Comparison of ENCODE assay signal across 1 cellular context in genomic region chr9:35079426-35080341, GRCh38.
TF ChIP-seq lines count a peak whose summit lies in the region.

TSS of gene FANCG (minus strand) at chr9:35079942. CDS start at chr9:35079524, 418 bp downstream.

TF ChIP-seq in HepG2, 621 proteins besides CTCF, POLR2A, EP300 and RAD21 (continued from another document and continues in another):
- TF ChIP-seq PBX2 (CRISPR knock-in tag; IDR thresholded peaks at IDR 0.05) (no peak), ZNF841 (CRISPR knock-in tag; IDR thresholded peaks at IDR 0.05; ENCODE audit: borderline replicate concordance) (no peak), IRF9 (CRISPR knock-in tag; IDR thresholded peaks at IDR 0.05; ENCODE audit: borderline replicate concordance) (peak; percentile 53; the same call in 1 of the 2 replicates), ZBTB21 (CRISPR knock-in tag; IDR thresholded peaks at IDR 0.05) (no peak), ZNF572 (CRISPR knock-in tag; IDR thresholded peaks at IDR 0.05) (peak; percentile 62; the same call in 1 of the 2 replicates), ZNF614 (CRISPR knock-in tag; IDR thresholded peaks at IDR 0.05; ENCODE audit: borderline replicate concordance) (no peak), PATZ1 (CRISPR knock-in tag; IDR thresholded peaks at IDR 0.05) (no peak), ARID4A (CRISPR knock-in tag; IDR thresholded peaks at IDR 0.05; ENCODE audit: borderline replicate concordance) (peak; percentile 98), ZFP36 (IDR thresholded peaks at IDR 0.05; ENCODE audit: borderline replicate concordance, low read depth, low read length, partially characterized antibody) (no peak), TCF7L2 (IDR thresholded peaks at IDR 0.05; ENCODE audit: low read depth, low read length) (no peak), PHF5A (CRISPR knock-in tag; IDR thresholded peaks at IDR 0.05; ENCODE audit: low read depth, unreplicated experiment) (no peak), HNRNPH1 (optimal IDR thresholded peaks at IDR 0.05; ENCODE audit: low read depth, low read length) (no peak), SMAD1 (CRISPR knock-in tag; IDR thresholded peaks at IDR 0.05; ENCODE audit: borderline replicate concordance, low read depth) (no peak), KLF6 (CRISPR knock-in tag; IDR thresholded peaks at IDR 0.05) (0 out of 2 replicates have a peak, but pooled peaks have one; percentile 28), ZNF17 (CRISPR knock-in tag; IDR thresholded peaks at IDR 0.05) (no peak), CBX5 (CRISPR knock-in tag; IDR thresholded peaks at IDR 0.05; ENCODE audit: borderline replicate concordance) (peak; percentile 73; the same call in 1 of the 2 replicates), ZFP1 (CRISPR knock-in tag; IDR thresholded peaks at IDR 0.05) (no peak), NFIC (IDR thresholded peaks at IDR 0.05; ENCODE audit: low read length) (no peak), LBX2 (CRISPR knock-in tag; IDR thresholded peaks at IDR 0.05; ENCODE audit: borderline replicate concordance) (no peak), ZBTB40 (IDR thresholded peaks at IDR 0.05) (no peak), ZBTB40 (CRISPR knock-in tag; IDR thresholded peaks at IDR 0.05) (no peak; the same call in 1 of the 2 replicates), TRIM22 (IDR thresholded peaks at IDR 0.05) (no peak), SMARCE1 (IDR thresholded peaks at IDR 0.05; ENCODE audit: borderline replicate concordance) (no peak), GPBP1L1 (CRISPR knock-in tag; IDR thresholded peaks at IDR 0.05) (no peak), FOXC1 (CRISPR knock-in tag; IDR thresholded peaks at IDR 0.05; ENCODE audit: borderline replicate concordance) (peak; percentile 17; the same call in 1 of the 2 replicates), BRF2 (CRISPR knock-in tag; IDR thresholded peaks at IDR 0.05) (no peak; the same call in 1 of the 2 replicates), SIN3B (IDR thresholded peaks at IDR 0.05; ENCODE audit: low read length) (peak; percentile 69), MXD4 (CRISPR knock-in tag; IDR thresholded peaks at IDR 0.05) (peak; percentile 56; the same call in 1 of the 2 replicates), ZNF563 (CRISPR knock-in tag; IDR thresholded peaks at IDR 0.05) (no peak; the same call in none of the 2 replicates), ZNF362 (CRISPR knock-in tag; IDR thresholded peaks at IDR 0.05; ENCODE audit: borderline replicate concordance) (peak; percentile 32; the same call in 1 of the 2 replicates), NR1H2 (CRISPR knock-in tag; IDR thresholded peaks at IDR 0.05; ENCODE audit: borderline replicate concordance, low read depth) (no peak), NONO (IDR thresholded peaks at IDR 0.05) (no peak), NONO (CRISPR knock-in tag; conservative IDR thresholded peaks at IDR 0.05) (peak; percentile 65)
